Comparison of ENCODE assay signal across 1 cellular context in the genomic region with DNA sequence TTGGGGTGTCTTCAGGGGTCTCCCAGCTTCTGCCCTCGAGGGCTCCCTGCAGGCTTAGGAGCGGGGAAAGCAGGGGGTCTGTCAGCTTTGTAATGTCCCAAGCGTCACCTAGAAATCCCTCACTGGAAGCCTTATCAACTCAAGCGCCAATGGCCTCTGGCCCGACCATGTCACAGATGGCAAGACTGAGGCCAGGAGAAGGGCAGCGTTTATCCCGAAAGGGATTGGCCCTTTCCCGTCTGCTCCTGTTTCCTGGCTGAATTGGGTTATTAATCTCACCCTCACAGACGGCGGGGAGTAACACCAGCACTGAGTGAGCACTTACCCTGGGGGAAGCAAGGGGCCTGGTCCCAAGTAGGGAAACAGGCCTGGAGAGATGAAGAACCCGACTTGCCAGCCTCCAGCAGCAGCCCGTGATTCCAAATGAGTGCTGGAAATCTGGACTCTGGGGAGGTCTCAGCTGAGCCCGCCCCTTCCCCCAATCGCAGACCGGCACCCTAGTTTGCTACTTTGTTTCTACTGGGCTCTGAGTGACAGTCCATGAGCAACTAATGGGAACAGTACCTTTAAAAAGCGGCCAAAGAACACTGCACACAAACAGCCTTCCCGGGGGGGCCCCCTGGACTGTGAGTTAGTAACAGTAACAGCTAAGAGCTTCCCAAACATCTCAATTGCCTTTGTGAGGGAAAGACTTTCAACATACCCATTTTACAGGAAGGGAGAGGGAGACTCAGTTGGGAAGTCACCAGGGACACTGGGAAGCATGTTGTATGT.
TF ChIP-seq lines count a peak whose summit lies in the region.

No MANE protein-coding gene starts in this region.

TF ChIP-seq in GM23338, 12 proteins besides CTCF, POLR2A, EP300 and RAD21 (continued from another document):
- TF ChIP-seq ZNF462 (CRISPR knock-in tag; IDR thresholded peaks at IDR 0.05) (no peak), EZH2phosphoT487 (IDR thresholded peaks at IDR 0.05; ENCODE audit: unreplicated experiment) (no peak)
